Comparison of ENCODE assay signal across 2 cellular contexts in the genomic region with DNA sequence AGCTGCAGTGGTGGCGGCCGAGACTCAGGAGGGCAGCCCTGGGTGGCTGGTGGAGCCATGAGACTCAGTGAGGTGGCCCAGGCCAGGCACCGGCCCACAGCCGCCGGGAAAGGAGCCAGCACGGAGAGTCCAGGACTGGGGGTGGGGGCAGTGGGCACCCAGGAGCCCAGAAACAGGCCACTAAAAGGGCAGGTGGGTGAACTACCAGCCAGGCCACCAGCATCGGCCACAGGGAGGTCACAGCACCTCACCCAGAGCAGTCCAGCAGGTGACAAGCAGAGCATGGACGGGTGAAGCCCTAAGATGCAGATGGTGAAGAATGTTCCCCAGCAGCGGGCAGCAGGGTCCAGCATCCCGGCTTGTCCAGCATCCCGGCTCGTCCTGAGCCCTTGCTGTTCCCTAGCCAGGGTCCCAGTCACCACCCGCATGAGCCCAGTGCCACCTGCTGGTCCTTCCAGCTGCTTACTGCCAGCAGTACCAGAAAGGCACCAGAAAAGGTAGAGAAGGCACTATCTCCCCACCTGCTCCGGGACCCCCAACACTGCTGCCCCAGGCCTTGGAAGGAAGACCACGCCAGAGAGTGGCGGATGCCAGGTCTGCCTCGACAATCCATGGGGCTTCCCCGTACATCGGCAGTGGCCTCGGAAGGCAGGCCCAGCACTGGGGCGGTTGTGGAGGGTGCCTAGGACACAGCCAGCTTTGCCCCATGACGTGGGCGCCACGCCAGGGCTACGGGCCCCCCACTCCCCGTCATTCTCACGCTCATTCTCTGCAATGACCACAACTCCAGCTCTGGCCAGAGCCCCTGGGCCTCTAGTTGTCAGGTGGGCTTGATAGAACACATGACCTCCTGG.
TF ChIP-seq lines count a peak whose summit lies in the region.

No MANE protein-coding gene starts in this region.

TF ChIP-seq in IMR-90, 13 proteins besides CTCF, POLR2A, EP300 and RAD21:
- TF ChIP-seq MAZ (IDR thresholded peaks at IDR 0.05; ENCODE audit: borderline replicate concordance, low read depth, low read length) = no peak
- TF ChIP-seq SMC3 (IDR thresholded peaks at IDR 0.05; ENCODE audit: low read depth, low read length) = peak; percentile 94

TF ChIP-seq in SK-N-SH, 30 proteins besides CTCF, POLR2A, EP300 and RAD21:
- peak; percentile 100 for TF ChIP-seq SMC3 (IDR thresholded peaks at IDR 0.05; ENCODE audit: low read depth, low read length)
- TF ChIP-seq, protein P1, sequence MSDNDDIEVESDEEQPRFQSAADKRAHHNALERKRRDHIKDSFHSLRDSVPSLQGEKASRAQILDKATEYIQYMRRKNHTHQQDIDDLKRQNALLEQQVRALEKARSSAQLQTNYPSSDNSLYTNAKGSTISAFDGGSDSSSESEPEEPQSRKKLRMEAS (IDR thresholded peaks at IDR 0.05; ENCODE audit: low read depth) = no peak
- peak; percentile 64 for TF ChIP-seq CHD2 (IDR thresholded peaks at IDR 0.05; ENCODE audit: low read length, partially characterized antibody)
- TF ChIP-seq RCOR1 (IDR thresholded peaks at IDR 0.05; ENCODE audit: low read length) = peak; percentile 68; the same call in 1 of the 2 replicates
- 0 out of 2 replicates have a peak, but pooled peaks have one; percentile 4 for TF ChIP-seq REST (IDR thresholded peaks at IDR 0.05; ENCODE audit: low read depth, low read length)
- TF ChIP-seq, protein P2, sequence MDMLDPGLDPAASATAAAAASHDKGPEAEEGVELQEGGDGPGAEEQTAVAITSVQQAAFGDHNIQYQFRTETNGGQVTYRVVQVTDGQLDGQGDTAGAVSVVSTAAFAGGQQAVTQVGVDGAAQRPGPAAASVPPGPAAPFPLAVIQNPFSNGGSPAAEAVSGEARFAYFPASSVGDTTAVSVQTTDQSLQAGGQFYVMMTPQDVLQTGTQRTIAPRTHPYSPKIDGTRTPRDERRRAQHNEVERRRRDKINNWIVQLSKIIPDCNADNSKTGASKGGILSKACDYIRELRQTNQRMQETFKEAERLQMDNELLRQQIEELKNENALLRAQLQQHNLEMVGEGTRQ (IDR thresholded peaks at IDR 0.05; ENCODE audit: borderline replicate concordance, low read depth, low read length) = peak; percentile 24; the same call in 1 of the 2 replicates
